9 cellular contexts compared by ENCODE assay signal in the genomic region with DNA sequence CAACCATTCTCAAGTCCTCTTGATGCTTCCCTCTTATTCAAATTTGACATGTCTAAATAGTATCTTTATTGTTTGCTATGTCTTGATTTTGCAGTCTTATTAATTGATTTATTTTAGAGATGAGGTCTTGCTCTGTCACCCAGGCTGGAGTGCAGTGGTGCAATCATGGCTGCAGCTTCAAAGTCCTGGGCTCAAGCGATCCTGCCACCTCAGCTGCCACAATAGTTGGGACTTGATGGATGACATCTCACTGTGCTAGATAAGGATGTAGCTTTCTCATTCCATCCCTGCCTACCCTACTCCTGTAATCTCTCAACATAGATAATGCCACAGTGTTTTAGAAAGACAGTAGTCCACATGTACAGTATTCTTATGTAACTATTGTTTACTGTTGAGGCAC. TPM values are rescaled to one million over a fixed set of nuclear protein-coding genes. Genes with fewer than 3 reads are reported as not detected.
"Had no signal": no experiment of that assay in that cellular context is flagged by ENCODE, and none has a peak within 500 bp of the region (broad histone marks: within the 10 kb centered on the region; RNA-seq: fewer than 3 reads in every experiment).

No MANE protein-coding gene starts in this region.

- H3K4me3 ChIP-seq: GM12878 had no signal

- DNase-seq: GDM1, GF-D8 had no signal

- ATAC-seq: GM12878 had no signal

- FAIRE-seq: G401.6, GM12878, GM12891, GM12892, GM18507, GM19239 had no signal

RNA-seq across cellular contexts. Expression of a gene that starts 42.1 kb away (rescaled TPM):
- total RNA-seq: G401 had no signal
